8 cellular contexts compared by ENCODE assay signal in the genomic region with DNA sequence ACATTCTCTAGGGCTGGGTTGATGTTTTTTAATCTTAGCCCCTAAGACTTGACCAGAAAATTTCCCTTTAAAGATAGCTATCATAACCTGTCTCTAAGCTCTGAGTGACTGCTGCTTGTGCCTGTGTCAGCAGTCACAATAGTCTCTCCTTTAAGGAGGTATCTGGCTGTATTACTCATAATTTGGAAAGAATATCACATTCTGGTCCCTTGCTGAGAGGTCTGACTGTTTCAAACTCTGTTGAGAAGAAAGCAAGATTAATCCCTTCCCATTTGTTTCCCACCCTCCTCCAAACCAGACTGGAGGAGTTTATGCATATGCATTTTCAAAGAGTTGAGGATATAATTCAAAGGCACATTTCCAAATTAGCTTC. TPM values are rescaled to one million over a fixed set of nuclear protein-coding genes. Genes with fewer than 3 reads are reported as not detected.
DNase-seq lines count a peak whose midpoint lies in the region; ATAC-seq and TF ChIP-seq lines count a peak whose summit lies in the region.

No MANE protein-coding gene starts in this region.

- H3K9me3 Mint-ChIP-seq in stimulated activated memory B cell treated with anti-CD40 and anti-IgM and Interleukin-4, amounts not matched to agents 10 μg/mL and 1 μg/mL and 100 μg/mL, for 72 hours = no peaks in the 10 kb centered on the region

- peak overlapping the region; percentile 73 for H3K9ac ChIP-seq in GM23248

- H3K4me3 Mint-ChIP-seq in stimulated activated memory B cell treated with anti-CD40 and anti-IgM and Interleukin-4, amounts not matched to agents 10 μg/mL and 1 μg/mL and 100 μg/mL, for 72 hours = peak overlapping the region; percentile 80

- H3K4me1 Mint-ChIP-seq in stimulated activated memory B cell treated with anti-CD40 and anti-IgM and Interleukin-4, amounts not matched to agents 10 μg/mL and 1 μg/mL and 100 μg/mL, for 72 hours = peaks cover 20% of the 10 kb centered on the region

- H3K36me3 Mint-ChIP-seq in stimulated activated memory B cell treated with anti-CD40 and anti-IgM and Interleukin-4, amounts not matched to agents 10 μg/mL and 1 μg/mL and 100 μg/mL, for 72 hours = no peaks in the 10 kb centered on the region

- peak overlapping the region; percentile 96 for H3K4me3 ChIP-seq in GM23248

- peaks cover 51% of the 10 kb centered on the region for H3K27me3 Mint-ChIP-seq in stimulated activated memory B cell treated with anti-CD40 and anti-IgM and Interleukin-4, amounts not matched to agents 10 μg/mL and 1 μg/mL and 100 μg/mL, for 72 hours

- H2AFZ ChIP-seq in GM23248 = peak overlapping the region; percentile 98

- H3K4me1 ChIP-seq in GM23248 (ENCODE audit: insufficient read depth) = peaks cover 32% of the 10 kb centered on the region

- DNase-seq in GM23248 = peak; percentile 72
- no peak for DNase-seq in left ventricle myocardium superior
- no peak for DNase-seq in foreskin melanocyte
- DNase-seq in RPMI8226 = no peak

- intact Hi-C loops in left ventricle myocardium superior (cut with micrococcal nuclease) = no loop called here

- peaks cover 18% of the 10 kb centered on the region; the same call in 1 of the 2 replicates for H3F3A ChIP-seq in GM23248 (ENCODE audit: insufficient read depth)

- no peaks in the 10 kb centered on the region for H3K36me3 ChIP-seq in GM23248 (ENCODE audit: low read depth)

- H4K20me1 ChIP-seq in GM23248 (ENCODE audit: insufficient read depth) = no peaks in the 10 kb centered on the region

- in situ Hi-C loops in GM23248 (cut with MboI) = no loop called here

- H3K9me3 ChIP-seq in GM23248 (ENCODE audit: low read depth) = no peaks in the 10 kb centered on the region

- ATAC-seq in SK-N-SH treated with all-trans-retinoic acid at 6 μM for 48 hours (peak; percentile 45), left ventricle myocardium superior (peak; percentile 53), GM19463 (IDR thresholded peaks at IDR 0.05; ENCODE audit: unreplicated experiment) (no peak), HG02763 (IDR thresholded peaks at IDR 0.05; ENCODE audit: unreplicated experiment) (no peak)
- ATAC-seq in stimulated activated memory B cell treated with anti-CD40 and anti-IgM and Interleukin-4, amounts not matched to agents 10 μg/mL and 1 μg/mL and 100 μg/mL, for 72 hours = peak; percentile 39

- H3K79me2 ChIP-seq in GM23248 (ENCODE audit: insufficient read depth) = no peaks in the 10 kb centered on the region

- H3K9me2 ChIP-seq in GM23248 (ENCODE audit: insufficient read depth) = no peaks in the 10 kb centered on the region

- H3K4me2 ChIP-seq in GM23248 (ENCODE audit: unreplicated experiment) = peak overlapping the region; percentile 96

- H3K27ac ChIP-seq in GM23248 = peak overlapping the region; percentile 25

- no peaks in the 10 kb centered on the region for H3K27me3 ChIP-seq in GM23248 (replicated peaks; ENCODE audit: insufficient read depth)

- H3K27ac Mint-ChIP-seq in stimulated activated memory B cell treated with anti-CD40 and anti-IgM and Interleukin-4, amounts not matched to agents 10 μg/mL and 1 μg/mL and 100 μg/mL, for 72 hours = no peak overlapping the region

TF ChIP-seq in SK-N-SH treated with all-trans-retinoic acid at 6 μM for 48 hours, 23 proteins besides CTCF, POLR2A, EP300 and RAD21:
- TF ChIP-seq, protein P1, sequence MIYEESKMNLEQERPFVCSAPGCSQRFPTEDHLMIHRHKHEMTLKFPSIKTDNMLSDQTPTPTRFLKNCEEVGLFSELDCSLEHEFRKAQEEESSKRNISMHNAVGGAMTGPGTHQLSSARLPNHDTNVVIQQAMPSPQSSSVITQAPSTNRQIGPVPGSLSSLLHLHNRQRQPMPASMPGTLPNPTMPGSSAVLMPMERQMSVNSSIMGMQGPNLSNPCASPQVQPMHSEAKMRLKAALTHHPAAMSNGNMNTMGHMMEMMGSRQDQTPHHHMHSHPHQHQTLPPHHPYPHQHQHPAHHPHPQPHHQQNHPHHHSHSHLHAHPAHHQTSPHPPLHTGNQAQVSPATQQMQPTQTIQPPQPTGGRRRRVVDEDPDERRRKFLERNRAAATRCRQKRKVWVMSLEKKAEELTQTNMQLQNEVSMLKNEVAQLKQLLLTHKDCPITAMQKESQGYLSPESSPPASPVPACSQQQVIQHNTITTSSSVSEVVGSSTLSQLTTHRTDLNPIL (CRISPR knock-in tag; IDR thresholded peaks at IDR 0.05; ENCODE audit: low read depth) = no peak
- no peak for TF ChIP-seq PPARA (CRISPR knock-in tag; IDR thresholded peaks at IDR 0.05; ENCODE audit: borderline replicate concordance)

RNA-seq across cellular contexts. Expression of a gene that starts 2.3 kb away (rescaled TPM):
- 1.8 and 2.1 TPM in 2 replicates for total RNA-seq in GM23248 (2014; rRNA removed; shearing (Covaris generic))
- 2.0 and 3.7 TPM in 2 replicates for polyA plus RNA-seq in GM23248 (2016; fragmentation: Nextera tagmentation; extraction: Ambion mirVana)
- total RNA-seq in left ventricle myocardium superior = 0.05 TPM

Comparison
In these comparisons a context has a peak if more than half of its experiments do, and no peak if none do; other contexts are left out.
1. ATAC-seq: peak in SK-N-SH treated with all-trans-retinoic acid at 6 μM for 48 hours (single experiment), left ventricle myocardium superior (single experiment) and stimulated activated memory B cell treated with anti-CD40 and anti-IgM and Interleukin-4, amounts not matched to agents 10 μg/mL and 1 μg/mL and 100 μg/mL, for 72 hours (single experiment); none in GM19463 (single experiment) and HG02763 (single experiment).